Comparison of ENCODE assay signal across 1 cellular context in the genomic region with DNA sequence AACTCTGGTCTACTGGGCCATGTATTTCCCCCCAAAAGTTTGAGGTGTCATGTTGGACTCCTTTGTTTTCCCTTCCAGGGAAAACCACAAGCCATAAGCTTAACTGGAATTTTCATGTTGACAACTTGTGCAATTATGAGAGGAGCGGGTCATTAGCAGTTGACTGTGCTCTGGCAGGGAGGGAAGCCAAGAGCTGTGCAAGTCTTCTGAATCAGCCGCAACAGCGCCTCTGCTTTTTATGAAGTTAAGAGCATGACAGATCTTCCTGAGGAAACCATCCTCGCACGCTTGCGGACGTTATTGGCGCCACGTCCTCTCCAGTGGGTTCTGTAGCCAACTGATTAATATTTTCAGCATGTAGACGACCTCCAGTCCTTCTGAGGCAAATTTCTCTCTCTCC.
TF ChIP-seq lines count a peak whose summit lies in the region.

No MANE protein-coding gene starts in this region.

TF ChIP-seq in HepG2, 621 proteins besides CTCF, POLR2A, EP300 and RAD21:
- TF ChIP-seq ZHX2 (IDR thresholded peaks at IDR 0.05; ENCODE audit: low read depth) = no peak
- TF ChIP-seq ZHX2 (CRISPR knock-in tag; IDR thresholded peaks at IDR 0.05; ENCODE audit: borderline replicate concordance) = no peak
- TF ChIP-seq PPARG (CRISPR knock-in tag; conservative IDR thresholded peaks at IDR 0.05) = no peak
- no peak for TF ChIP-seq ZHX1 (CRISPR knock-in tag; IDR thresholded peaks at IDR 0.05; ENCODE audit: low read depth)
- no peak for TF ChIP-seq PCBP2 (optimal IDR thresholded peaks at IDR 0.05; ENCODE audit: low read depth, low read length, poor library complexity, severe bottlenecking)
- TF ChIP-seq RERE (CRISPR knock-in tag; IDR thresholded peaks at IDR 0.05; ENCODE audit: low read depth) = no peak
- TF ChIP-seq, protein P1, sequence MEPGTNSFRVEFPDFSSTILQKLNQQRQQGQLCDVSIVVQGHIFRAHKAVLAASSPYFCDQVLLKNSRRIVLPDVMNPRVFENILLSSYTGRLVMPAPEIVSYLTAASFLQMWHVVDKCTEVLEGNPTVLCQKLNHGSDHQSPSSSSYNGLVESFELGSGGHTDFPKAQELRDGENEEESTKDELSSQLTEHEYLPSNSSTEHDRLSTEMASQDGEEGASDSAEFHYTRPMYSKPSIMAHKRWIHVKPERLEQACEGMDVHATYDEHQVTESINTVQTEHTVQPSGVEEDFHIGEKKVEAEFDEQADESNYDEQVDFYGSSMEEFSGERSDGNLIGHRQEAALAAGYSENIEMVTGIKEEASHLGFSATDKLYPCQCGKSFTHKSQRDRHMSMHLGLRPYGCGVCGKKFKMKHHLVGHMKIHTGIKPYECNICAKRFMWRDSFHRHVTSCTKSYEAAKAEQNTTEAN (CRISPR knock-in tag; conservative IDR thresholded peaks at IDR 0.05) = no peak
- TF ChIP-seq CBX2 (IDR thresholded peaks at IDR 0.05; ENCODE audit: low read depth, low read length) = no peak
- TF ChIP-seq CBX2 (CRISPR knock-in tag; IDR thresholded peaks at IDR 0.05; ENCODE audit: low read depth) = no peak
- TF ChIP-seq, protein P2, sequence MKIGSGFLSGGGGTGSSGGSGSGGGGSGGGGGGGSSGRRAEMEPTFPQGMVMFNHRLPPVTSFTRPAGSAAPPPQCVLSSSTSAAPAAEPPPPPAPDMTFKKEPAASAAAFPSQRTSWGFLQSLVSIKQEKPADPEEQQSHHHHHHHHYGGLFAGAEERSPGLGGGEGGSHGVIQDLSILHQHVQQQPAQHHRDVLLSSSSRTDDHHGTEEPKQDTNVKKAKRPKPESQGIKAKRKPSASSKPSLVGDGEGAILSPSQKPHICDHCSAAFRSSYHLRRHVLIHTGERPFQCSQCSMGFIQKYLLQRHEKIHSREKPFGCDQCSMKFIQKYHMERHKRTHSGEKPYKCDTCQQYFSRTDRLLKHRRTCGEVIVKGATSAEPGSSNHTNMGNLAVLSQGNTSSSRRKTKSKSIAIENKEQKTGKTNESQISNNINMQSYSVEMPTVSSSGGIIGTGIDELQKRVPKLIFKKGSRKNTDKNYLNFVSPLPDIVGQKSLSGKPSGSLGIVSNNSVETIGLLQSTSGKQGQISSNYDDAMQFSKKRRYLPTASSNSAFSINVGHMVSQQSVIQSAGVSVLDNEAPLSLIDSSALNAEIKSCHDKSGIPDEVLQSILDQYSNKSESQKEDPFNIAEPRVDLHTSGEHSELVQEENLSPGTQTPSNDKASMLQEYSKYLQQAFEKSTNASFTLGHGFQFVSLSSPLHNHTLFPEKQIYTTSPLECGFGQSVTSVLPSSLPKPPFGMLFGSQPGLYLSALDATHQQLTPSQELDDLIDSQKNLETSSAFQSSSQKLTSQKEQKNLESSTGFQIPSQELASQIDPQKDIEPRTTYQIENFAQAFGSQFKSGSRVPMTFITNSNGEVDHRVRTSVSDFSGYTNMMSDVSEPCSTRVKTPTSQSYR (CRISPR knock-in tag; IDR thresholded peaks at IDR 0.05; ENCODE audit: borderline replicate concordance) = no peak
- TF ChIP-seq HMGXB3 (CRISPR knock-in tag; IDR thresholded peaks at IDR 0.05; ENCODE audit: borderline replicate concordance) = no peak
- no peak for TF ChIP-seq RORA (CRISPR knock-in tag; IDR thresholded peaks at IDR 0.05)
- no peak for TF ChIP-seq ZSCAN20 (CRISPR knock-in tag; IDR thresholded peaks at IDR 0.05; ENCODE audit: borderline replicate concordance)
- no peak for TF ChIP-seq SP5 (CRISPR knock-in tag; IDR thresholded peaks at IDR 0.05; ENCODE audit: borderline replicate concordance, low read depth)
- TF ChIP-seq TCF7 (IDR thresholded peaks at IDR 0.05; ENCODE audit: low read depth) = no peak
- TF ChIP-seq THYN1 (CRISPR knock-in tag; IDR thresholded peaks at IDR 0.05; ENCODE audit: borderline replicate concordance, low read depth) = no peak
